Comparison of ENCODE assay signal across 37 cellular contexts in the genomic region with DNA sequence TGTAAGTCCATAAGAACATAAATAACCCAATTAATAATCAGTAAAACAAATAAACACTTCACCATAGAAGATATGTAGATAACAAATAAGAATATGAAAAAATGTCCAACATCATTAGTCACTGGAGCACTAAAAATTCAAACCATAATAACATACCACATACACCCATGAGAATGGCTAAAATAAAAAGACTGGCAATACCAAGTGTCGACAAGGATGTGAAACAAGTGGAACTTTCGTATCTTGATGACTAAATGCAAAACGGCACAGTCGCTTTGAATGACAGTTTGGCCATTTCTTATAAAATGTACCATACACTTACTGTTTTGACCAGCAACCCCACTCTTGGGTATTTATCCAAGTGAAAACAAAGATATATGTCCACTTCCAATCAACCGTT.
"Had no signal": no experiment of that assay in that cellular context is flagged by ENCODE, and none has a peak within 500 bp of the region (broad histone marks: within the 10 kb centered on the region; RNA-seq: fewer than 3 reads in every experiment).

No MANE protein-coding gene starts in this region.

- H3K4me1 ChIP-seq: ascending aorta had no signal

- H3K4me3 Mint-ChIP-seq: activated CD4-positive, alpha-beta memory T cell treated with anti-CD3 and anti-CD28 coated beads, Interleukin-2, amount 10 ng/mL, durations not matched to agents 7 days and 5 days; activated CD4-positive, alpha-beta T cell treated with anti-CD3 and anti-CD28 coated beads for 36 hours; activated CD4-positive, alpha-beta T cell treated with anti-CD3 and anti-CD28 coated beads, Interleukin-2, amount 10 ng/mL, durations not matched to agents 7 days and 5 days; activated CD8-positive, alpha-beta memory T cell treated with anti-CD3 and anti-CD28 coated beads, Interleukin-2, amount 10 ng/mL, durations not matched to agents 7 days and 5 days; activated CD8-positive, alpha-beta T cell treated with anti-CD3 and anti-CD28 coated beads, Interleukin-2, amount 10 ng/mL, durations not matched to agents 7 days and 5 days; activated naive CD4-positive, alpha-beta T cell treated with anti-CD3 and anti-CD28 coated beads, Interleukin-2, amount 10 ng/mL, durations not matched to agents 7 days and 5 days; activated naive CD4-positive, alpha-beta T cell treated with anti-CD3 and anti-CD28 coated beads, Interleukin-2, amount 50 U/mL, for 24 hours; activated naive CD8-positive, alpha-beta T cell; activated naive CD8-positive, alpha-beta T cell treated with anti-CD3 and anti-CD28 coated beads, Interleukin-2, amount 10 ng/mL, durations not matched to agents 7 days and 5 days; activated naive CD8-positive, alpha-beta T cell treated with anti-CD3 and anti-CD28 coated beads, Interleukin-2, amount 50 U/mL, for 24 hours; activated T-cell treated with anti-CD3 and anti-CD28 coated beads, Interleukin-2, amount 50 U/mL, for 24 hours; brain; central memory CD8-positive, alpha-beta T cell; T-helper 1 cell treated with Interleukin-12 subunit alpha and Interleukin-12 subunit beta and Interleukin-4 antibody, amounts not matched to agents 30 μg/mL and 1 μg/mL, for 36 hours; T-helper 2 cell treated with Interferon-gamma antibody and Interleukin-4, amounts not matched to agents 5 μg/mL and 100 μg/mL, for 36 hours had no signal

- ATAC-seq: activated CD4-positive, alpha-beta T cell treated with anti-CD3 and anti-CD28 coated beads for 36 hours; activated CD4-positive, CD25-positive, alpha-beta regulatory T cell treated with anti-CD3 and anti-CD28 coated beads, Interleukin-2, amount 50 U/mL, for 24 hours; activated CD8-positive, alpha-beta memory T cell treated with anti-CD3 and anti-CD28 coated beads, Interleukin-2, amount 10 ng/mL, durations not matched to agents 7 days and 5 days; activated CD8-positive, alpha-beta T cell treated with anti-CD3 and anti-CD28 coated beads, Interleukin-2, amount 10 ng/mL, durations not matched to agents 7 days and 5 days; activated naive CD8-positive, alpha-beta T cell treated with anti-CD3 and anti-CD28 coated beads, Interleukin-2, amount 50 U/mL, for 24 hours had no signal

- FAIRE-seq: bronchial epithelial cell, TTC549 had no signal

- H3K4me1 Mint-ChIP-seq: activated CD4-positive, alpha-beta memory T cell treated with anti-CD3 and anti-CD28 coated beads, Interleukin-2, amount 10 ng/mL, durations not matched to agents 7 days and 5 days; activated CD4-positive, alpha-beta T cell treated with anti-CD3 and anti-CD28 coated beads for 36 hours; activated CD4-positive, alpha-beta T cell treated with anti-CD3 and anti-CD28 coated beads, Interleukin-2, amount 10 ng/mL, durations not matched to agents 7 days and 5 days; activated CD8-positive, alpha-beta memory T cell treated with anti-CD3 and anti-CD28 coated beads, Interleukin-2, amount 10 ng/mL, durations not matched to agents 7 days and 5 days; activated naive CD4-positive, alpha-beta T cell treated with anti-CD3 and anti-CD28 coated beads, Interleukin-2, amount 10 ng/mL, durations not matched to agents 7 days and 5 days; activated naive CD8-positive, alpha-beta T cell treated with anti-CD3 and anti-CD28 coated beads, Interleukin-2, amount 10 ng/mL, durations not matched to agents 7 days and 5 days; activated naive CD8-positive, alpha-beta T cell treated with anti-CD3 and anti-CD28 coated beads, Interleukin-2, amount 50 U/mL, for 24 hours; brain had no signal

- H3K27me3 Mint-ChIP-seq: activated CD4-positive, alpha-beta memory T cell treated with anti-CD3 and anti-CD28 coated beads, Interleukin-2, amount 10 ng/mL, durations not matched to agents 7 days and 5 days; activated CD4-positive, alpha-beta T cell treated with anti-CD3 and anti-CD28 coated beads for 36 hours; activated CD4-positive, alpha-beta T cell treated with anti-CD3 and anti-CD28 coated beads, Interleukin-2, amount 10 ng/mL, durations not matched to agents 7 days and 5 days; activated CD8-positive, alpha-beta memory T cell treated with anti-CD3 and anti-CD28 coated beads, Interleukin-2, amount 10 ng/mL, durations not matched to agents 7 days and 5 days; activated naive CD4-positive, alpha-beta T cell treated with anti-CD3 and anti-CD28 coated beads, Interleukin-2, amount 10 ng/mL, durations not matched to agents 7 days and 5 days; activated naive CD4-positive, alpha-beta T cell treated with anti-CD3 and anti-CD28 coated beads, Interleukin-2, amount 50 U/mL, for 24 hours; activated naive CD8-positive, alpha-beta T cell; activated naive CD8-positive, alpha-beta T cell treated with anti-CD3 and anti-CD28 coated beads, Interleukin-2, amount 10 ng/mL, durations not matched to agents 7 days and 5 days; activated naive CD8-positive, alpha-beta T cell treated with anti-CD3 and anti-CD28 coated beads, Interleukin-2, amount 50 U/mL, for 24 hours; activated T-cell treated with anti-CD3 and anti-CD28 coated beads, Interleukin-2, amount 50 U/mL, for 24 hours; brain; central memory CD8-positive, alpha-beta T cell had no signal

- H3K4me3 ChIP-seq: ascending aorta, cardiac muscle cell had no signal

- DNase-seq: activated CD4-positive, alpha-beta memory T cell treated with anti-CD3 and anti-CD28 coated beads, Interleukin-2, amount 10 ng/mL, durations not matched to agents 7 days and 5 days; activated CD4-positive, alpha-beta T cell treated with anti-CD3 and anti-CD28 coated beads for 1 hour; activated CD4-positive, alpha-beta T cell treated with anti-CD3 and anti-CD28 coated beads for 36 hours; activated CD4-positive, alpha-beta T cell treated with anti-CD3 and anti-CD28 coated beads for 48 hours; activated CD4-positive, alpha-beta T cell treated with anti-CD3 and anti-CD28 coated beads, Interleukin-2, amount 10 ng/mL, durations not matched to agents 7 days and 5 days; activated CD4-positive, alpha-beta T cell treated with anti-CD3 and anti-CD28 coated beads, Interleukin-2, amount 50 U/mL, for 48 hours; activated CD4-positive, CD25-positive, alpha-beta regulatory T cell; activated CD8-positive, alpha-beta memory T cell treated with anti-CD3 and anti-CD28 coated beads, Interleukin-2, amount 10 ng/mL, durations not matched to agents 7 days and 5 days; activated CD8-positive, alpha-beta memory T cell treated with anti-CD3 and anti-CD28 coated beads, Interleukin-2, amount 50 U/mL, for 48 hours; activated CD8-positive, alpha-beta T cell treated with anti-CD3 and anti-CD28 coated beads, Interleukin-2, amount 10 ng/mL, durations not matched to agents 7 days and 5 days; activated effector memory CD4-positive, alpha-beta T cell treated with Interleukin-2 at 50 U/mL for 16 hours; activated gamma-delta T cell; activated naive CD4-positive, alpha-beta T cell treated with anti-CD3 and anti-CD28 coated beads, Interleukin-2, amount 10 ng/mL, durations not matched to agents 7 days and 5 days; activated naive CD4-positive, alpha-beta T cell treated with Interleukin-2 at 50 U/mL for 16 hours; activated naive CD8-positive, alpha-beta T cell treated with anti-CD3 and anti-CD28 coated beads, Interleukin-2, amount 10 ng/mL, durations not matched to agents 7 days and 5 days; activated naive CD8-positive, alpha-beta T cell treated with anti-CD3 and anti-CD28 coated beads, Interleukin-2, amount 50 U/mL, for 24 hours; activated T-cell treated with anti-CD3 and anti-CD28 coated beads, Interleukin-2, amount 50 U/mL, for 24 hours; amygdala; anterior cingulate cortex; caudate nucleus; cerebellar nuclear complex; T-helper 1 cell; T-helper 2 cell; T-helper 9 cell had no signal

- H3K27ac Mint-ChIP-seq: activated CD4-positive, alpha-beta memory T cell treated with anti-CD3 and anti-CD28 coated beads, Interleukin-2, amount 10 ng/mL, durations not matched to agents 7 days and 5 days; activated CD4-positive, alpha-beta T cell treated with anti-CD3 and anti-CD28 coated beads for 36 hours; activated CD4-positive, alpha-beta T cell treated with anti-CD3 and anti-CD28 coated beads, Interleukin-2, amount 10 ng/mL, durations not matched to agents 7 days and 5 days; activated CD8-positive, alpha-beta memory T cell treated with anti-CD3 and anti-CD28 coated beads, Interleukin-2, amount 10 ng/mL, durations not matched to agents 7 days and 5 days; activated CD8-positive, alpha-beta T cell treated with anti-CD3 and anti-CD28 coated beads, Interleukin-2, amount 10 ng/mL, durations not matched to agents 7 days and 5 days; activated naive CD4-positive, alpha-beta T cell treated with anti-CD3 and anti-CD28 coated beads, Interleukin-2, amount 10 ng/mL, durations not matched to agents 7 days and 5 days; activated naive CD4-positive, alpha-beta T cell treated with anti-CD3 and anti-CD28 coated beads, Interleukin-2, amount 50 U/mL, for 24 hours; activated naive CD8-positive, alpha-beta T cell; activated naive CD8-positive, alpha-beta T cell treated with anti-CD3 and anti-CD28 coated beads, Interleukin-2, amount 10 ng/mL, durations not matched to agents 7 days and 5 days; activated naive CD8-positive, alpha-beta T cell treated with anti-CD3 and anti-CD28 coated beads, Interleukin-2, amount 50 U/mL, for 24 hours; activated T-cell treated with anti-CD3 and anti-CD28 coated beads, Interleukin-2, amount 50 U/mL, for 24 hours; activated T-helper 2 cell treated with anti-CD3 and anti-CD28 coated beads, Interferon-gamma antibody, Interleukin-2, Interleukin-4, amounts not matched to agents 10 μg/mL and 5 μg/mL and 100 μg/mL, durations not matched to agents 14 hours and 24 hours and 36 hours; brain; T-helper 1 cell treated with Interleukin-12 subunit alpha and Interleukin-12 subunit beta and Interleukin-4 antibody, amounts not matched to agents 30 μg/mL and 1 μg/mL, for 36 hours; T-helper 2 cell treated with Interferon-gamma antibody and Interleukin-4, amounts not matched to agents 5 μg/mL and 100 μg/mL, for 36 hours had no signal

- H3K36me3 ChIP-seq: cardiac muscle cell had no signal

- H3K27me3 ChIP-seq: ascending aorta, cardiac muscle cell had no signal

- H3K27ac ChIP-seq: ascending aorta, cardiac muscle cell, VCaP had no signal
